14 cellular contexts compared by ENCODE assay signal in genomic region chr2:168434164-168434563, GRCh38. TPM values are rescaled to one million over a fixed set of nuclear protein-coding genes. Genes with fewer than 3 reads are reported as not detected.
DNase-seq lines count a peak whose midpoint lies in the region; ATAC-seq lines count a peak whose summit lies in the region.
"Had no signal": no experiment of that assay in that cellular context is flagged by ENCODE, and none has a peak within 500 bp of the region (broad histone marks: within the 10 kb centered on the region; RNA-seq: fewer than 3 reads in every experiment).

No MANE protein-coding gene starts in this region.

- H3K9me3 Mint-ChIP-seq in activated naive CD4-positive, alpha-beta T cell treated with anti-CD3 and anti-CD28 coated beads, Interleukin-2, amount 50 U/mL, for 24 hours, result no peaks in the 10 kb centered on the region
- H3K9me3 Mint-ChIP-seq: HFFc6; T-helper 1 cell treated with Interleukin-12 subunit alpha and Interleukin-12 subunit beta and Interleukin-4 antibody, amounts not matched to agents 30 μg/mL and 1 μg/mL, for 36 hours had no signal

- H3K4me1 Mint-ChIP-seq in activated naive CD4-positive, alpha-beta T cell treated with anti-CD3 and anti-CD28 coated beads, Interleukin-2, amount 50 U/mL, for 24 hours, result peaks cover 69% of the 10 kb centered on the region
- peaks cover 14% of the 10 kb centered on the region for H3K4me1 Mint-ChIP-seq in T-helper 17 cell

- no peaks in the 10 kb centered on the region for H3K27me3 Mint-ChIP-seq in activated naive CD4-positive, alpha-beta T cell treated with anti-CD3 and anti-CD28 coated beads, Interleukin-2, amount 50 U/mL, for 24 hours
- no peaks in the 10 kb centered on the region for H3K27me3 Mint-ChIP-seq in T-helper 17 cell

- peak overlapping the region; percentile 43 for H3K27ac Mint-ChIP-seq in activated naive CD4-positive, alpha-beta T cell treated with anti-CD3 and anti-CD28 coated beads, Interleukin-2, amount 50 U/mL, for 24 hours
- no peak overlapping the region for H3K27ac Mint-ChIP-seq in T-helper 17 cell
- H3K27ac Mint-ChIP-seq: HFFc6; T-helper 1 cell treated with Interleukin-12 subunit alpha and Interleukin-12 subunit beta and Interleukin-4 antibody, amounts not matched to agents 30 μg/mL and 1 μg/mL, for 36 hours had no signal

- intact Hi-C loops in sciatic nerve (cut with DNase I), result no loop called here

- H3K4me3 Mint-ChIP-seq in activated naive CD4-positive, alpha-beta T cell treated with anti-CD3 and anti-CD28 coated beads, Interleukin-2, amount 50 U/mL, for 24 hours, result no peak overlapping the region
- no peak overlapping the region for H3K4me3 Mint-ChIP-seq in T-helper 17 cell
- H3K4me3 Mint-ChIP-seq: HFFc6 had no signal

- H3K9me3 ChIP-seq in adipocyte (ENCODE audit: control insufficient read depth, low read length) (no peaks in the 10 kb centered on the region), T-helper 17 cell (ENCODE audit: control insufficient read depth, low read length, poor library complexity, severe bottlenecking) (no peaks in the 10 kb centered on the region)
- H3K9me3 ChIP-seq: lower lobe of right lung, MG63 had no signal

- peaks cover under 1% of the 10 kb centered on the region for H3K27me3 ChIP-seq in adipocyte (replicated peaks; ENCODE audit: control insufficient read depth, insufficient read depth, low read length)
- H3K27me3 ChIP-seq: MG63 had no signal

- ATAC-seq in sciatic nerve (no peak), T-helper 17 cell (no peak), GM18868 (IDR thresholded peaks at IDR 0.05; ENCODE audit: unreplicated experiment) (no peak), HG03439 (IDR thresholded peaks at IDR 0.05; ENCODE audit: unreplicated experiment) (no peak)
- ATAC-seq: lower lobe of right lung had no signal

- H3K36me3 ChIP-seq in adipocyte (ENCODE audit: control insufficient read depth, insufficient read depth, low read length, severe bottlenecking), result no peaks in the 10 kb centered on the region
- H3K36me3 ChIP-seq: lower lobe of right lung, MG63 had no signal

- H3K36me3 Mint-ChIP-seq in activated naive CD4-positive, alpha-beta T cell treated with anti-CD3 and anti-CD28 coated beads, Interleukin-2, amount 50 U/mL, for 24 hours, result no peaks in the 10 kb centered on the region
- no peaks in the 10 kb centered on the region for H3K36me3 Mint-ChIP-seq in T-helper 17 cell (ENCODE audit: low read depth)

- H3K4me3 ChIP-seq in adipocyte (ENCODE audit: low read length), result no peak overlapping the region
- H3K4me3 ChIP-seq: lower lobe of right lung, MG63 had no signal

- no peak overlapping the region for H3K9ac ChIP-seq in adipocyte (ENCODE audit: low read length)

- H3K4me1 ChIP-seq in adipocyte (ENCODE audit: control insufficient read depth, insufficient read depth, low read length), result peaks cover 8% of the 10 kb centered on the region
- H3K4me1 ChIP-seq: lower lobe of right lung had no signal

- DNase-seq in activated naive CD4-positive, alpha-beta T cell treated with anti-CD3 and anti-CD28 coated beads, Interleukin-2, amount 50 U/mL, for 16 hours, result no peak
- DNase-seq in NCI-H345 treated with DMSO at 0.1 percent for 48 hours (lab: John Stamatoyannopoulos, UW; ENCODE audit: unreplicated experiment), result peak; percentile 81
- peak; percentile 20 for DNase-seq in adipocyte (ENCODE audit: low read depth)
- DNase-seq in sciatic nerve (ENCODE audit: low spot score), result peak; percentile 67
- no peak for DNase-seq in T-helper 17 cell
- DNase-seq: activated CD8-positive, alpha-beta memory T cell treated with anti-CD3 and anti-CD28 coated beads, Interleukin-2, amount 50 U/mL, for 48 hours; GF-D8; HFFc6; lower lobe of right lung; MG63 had no signal

RNA-seq across cellular contexts. Expression of gene CERS6, which starts 21.9 kb away (rescaled TPM):
- total RNA-seq in sciatic nerve (9.3 TPM), T-helper 17 cell (1 to 10 TPM; 8.2 to 8.4 TPM)

Comparison
In these comparisons a context has a peak if more than half of its experiments do, and no peak if none do; other contexts are left out.
1. DNase-seq: peak in NCI-H345 treated with DMSO at 0.1 percent for 48 hours (single experiment), adipocyte (single experiment) and sciatic nerve (single experiment); none in activated naive CD4-positive, alpha-beta T cell treated with anti-CD3 and anti-CD28 coated beads, Interleukin-2, amount 50 U/mL, for 16 hours (single experiment) and T-helper 17 cell (0 of 3).